8 cellular contexts compared by ENCODE assay signal in genomic region chr18:76803814-76804213, GRCh38. TPM values are rescaled to one million over a fixed set of nuclear protein-coding genes. Genes with fewer than 3 reads are reported as not detected.
DNase-seq lines count a peak whose midpoint lies in the region; ATAC-seq, FAIRE-seq and TF ChIP-seq lines count a peak whose summit lies in the region.

No MANE protein-coding gene starts in this region.

- no peak overlapping the region; the same call in 1 of the 2 replicates for H3K4me3 ChIP-seq in Jurkat, Clone E6-1 (ENCODE audit: low read length)
- H3K4me3 ChIP-seq in fibroblast of the aortic adventitia (ENCODE audit: low read depth, low read length) = no peak overlapping the region
- no peak overlapping the region for H3K4me3 ChIP-seq in upper lobe of right lung

- H3K36me3 Mint-ChIP-seq in activated T-cell treated with anti-CD3 and anti-CD28 coated beads, Interleukin-2, amount 50 U/mL, for 4 hours (ENCODE audit: insufficient read depth) = no peaks in the 10 kb centered on the region
- H3K36me3 Mint-ChIP-seq in osteocyte (ENCODE audit: unreplicated experiment) = peaks cover 2% of the 10 kb centered on the region

- TF ChIP-seq CTCF in fibroblast of the aortic adventitia (IDR thresholded peaks at IDR 0.05; ENCODE audit: insufficient read depth, low read length) = peak; percentile 93
- TF ChIP-seq CTCF in osteocyte (IDR thresholded peaks at IDR 0.05) = peak; percentile 84
- peak; percentile 79 for TF ChIP-seq CTCF in upper lobe of right lung (IDR thresholded peaks at IDR 0.05)

- H3K27me3 ChIP-seq in upper lobe of right lung = peaks cover 9% of the 10 kb centered on the region

- H3K4me1 Mint-ChIP-seq in activated T-cell treated with anti-CD3 and anti-CD28 coated beads, Interleukin-2, amount 50 U/mL, for 4 hours (ENCODE audit: low read depth) = peaks cover 11% of the 10 kb centered on the region
- peaks cover 12% of the 10 kb centered on the region for H3K4me1 Mint-ChIP-seq in osteocyte (ENCODE audit: unreplicated experiment)

- no peaks in the 10 kb centered on the region for H3K9me3 ChIP-seq in upper lobe of right lung

- H3K4me1 ChIP-seq in upper lobe of right lung = peaks cover 9% of the 10 kb centered on the region

- H3K4me3 Mint-ChIP-seq in activated T-cell treated with anti-CD3 and anti-CD28 coated beads, Interleukin-2, amount 50 U/mL, for 4 hours = no peak overlapping the region
- H3K4me3 Mint-ChIP-seq in osteocyte (ENCODE audit: unreplicated experiment) = no peak overlapping the region

- no peak overlapping the region for H3K27ac ChIP-seq in upper lobe of right lung

- peak; percentile 58 for ATAC-seq in GM21423 (IDR thresholded peaks at IDR 0.05; ENCODE audit: unreplicated experiment)
- peak; percentile 67 to 76 for ATAC-seq in activated T-cell treated with anti-CD3 and anti-CD28 coated beads, Interleukin-2, amount 50 U/mL, for 4 hours
- peak; percentile 83 for ATAC-seq in upper lobe of right lung

- peaks cover 10% of the 10 kb centered on the region for H3K36me3 ChIP-seq in upper lobe of right lung

- H3K27ac Mint-ChIP-seq in osteocyte (ENCODE audit: unreplicated experiment) = no peak overlapping the region

- no peaks in the 10 kb centered on the region for H3K9me3 Mint-ChIP-seq in activated T-cell treated with anti-CD3 and anti-CD28 coated beads, Interleukin-2, amount 50 U/mL, for 4 hours
- H3K9me3 Mint-ChIP-seq in osteocyte (ENCODE audit: unreplicated experiment) = no peaks in the 10 kb centered on the region

- DNase-seq in DMS 273 treated with DMSO at 0.1 percent for 48 hours (lab: John Stamatoyannopoulos, UW) (peak; percentile 71), RCC 7860 (ENCODE audit: low spot score) (peak; percentile 30), fibroblast of the aortic adventitia (ENCODE audit: low read depth) (peak; percentile 61), osteocyte (ENCODE audit: extremely low spot score, unreplicated experiment) (no peak), upper lobe of right lung (no peak)
- DNase-seq in Jurkat, Clone E6-1 (ENCODE audit: low read depth, low spot score) = peak; percentile 58
- DNase-seq in activated T-cell treated with anti-CD3 and anti-CD28 coated beads, Interleukin-2, amount 50 U/mL, for 4 hours = peak; percentile 70

- peaks cover 14% of the 10 kb centered on the region for H3K27me3 Mint-ChIP-seq in activated T-cell treated with anti-CD3 and anti-CD28 coated beads, Interleukin-2, amount 50 U/mL, for 4 hours (ENCODE audit: low read depth)
- H3K27me3 Mint-ChIP-seq in osteocyte (ENCODE audit: unreplicated experiment) = no peaks in the 10 kb centered on the region

- intact Hi-C loops in upper lobe of right lung (cut with DNase I) = loop anchor here (10.0 kb wide), 1 partner anchor 71 kb away; no protein-coding TSS in a partner anchor

- FAIRE-seq in RCC 7860 (lab: Jason Lieb, UNC) = no peak

RNA-seq across cellular contexts. Expression of gene ZNF236, which starts 18.5 kb away (rescaled TPM):
- 7.0 TPM for polyA plus RNA-seq in Jurkat, Clone E6-1 (2012; ENCODE audit: insufficient read depth, insufficient read length)
- total RNA-seq in activated T-cell treated with anti-CD3 and anti-CD28 coated beads, Interleukin-2, amount 50 U/mL, for 4 hours = 10 to 100 TPM; 13.9 to 16.6 (median 15.5) TPM
- total RNA-seq in fibroblast of the aortic adventitia (ENCODE audit: low replicate concordance) (13.6 and 21.2 TPM in 2 replicates), osteocyte (18.1 and 20.4 TPM in 2 replicates), upper lobe of right lung (14.9 TPM)

Comparison
In these comparisons a context has a peak if more than half of its experiments do, and no peak if none do; other contexts are left out.
1. DNase-seq: peak in DMS 273 treated with DMSO at 0.1 percent for 48 hours (single experiment), Jurkat, Clone E6-1 (single experiment), RCC 7860 (single experiment), activated T-cell treated with anti-CD3 and anti-CD28 coated beads, Interleukin-2, amount 50 U/mL, for 4 hours (single experiment) and fibroblast of the aortic adventitia (single experiment); none in osteocyte (single experiment) and upper lobe of right lung (single experiment).
2. Peak in every context shown above with its lines, with median percentiles within 50 percentile points of each other: ATAC-seq and CTCF ChIP-seq.